Comparison of ENCODE assay signal across 1 cellular context in the genomic region with DNA sequence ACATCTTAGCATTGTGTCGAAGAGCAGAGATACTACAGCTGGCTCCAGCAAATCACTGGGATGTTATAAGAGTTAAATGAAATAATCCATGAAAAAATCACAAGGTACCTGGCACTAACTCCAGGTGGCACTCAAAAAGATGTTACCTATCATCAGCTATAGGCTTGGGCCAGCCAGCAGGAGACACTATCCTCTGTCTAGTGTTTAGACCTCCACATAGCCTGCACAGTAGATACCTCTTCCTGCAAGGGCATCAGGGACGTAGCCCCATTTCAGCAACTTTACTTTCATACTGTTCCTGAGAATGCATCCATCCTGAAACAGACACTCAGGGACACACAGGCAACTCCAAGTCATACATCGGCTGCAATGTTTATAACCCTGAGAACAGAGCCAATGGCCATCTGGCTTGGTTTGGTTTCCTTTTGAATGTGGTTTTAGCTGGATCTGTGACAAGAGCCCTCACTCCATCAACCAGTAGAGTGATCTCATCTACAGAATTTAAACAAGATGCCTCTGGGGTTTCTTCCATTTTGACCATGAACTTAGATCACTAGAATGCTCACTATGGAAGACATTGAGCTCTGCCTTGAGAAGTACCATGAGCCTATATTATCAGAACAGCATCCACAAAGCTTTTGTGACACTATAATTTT.
TF ChIP-seq lines count a peak whose summit lies in the region.

No MANE protein-coding gene starts in this region.

TF ChIP-seq in SK-N-SH treated with all-trans-retinoic acid at 6 μM for 48 hours, 23 proteins besides CTCF, POLR2A, EP300 and RAD21 (continued from another document):
- TF ChIP-seq, protein P1, sequence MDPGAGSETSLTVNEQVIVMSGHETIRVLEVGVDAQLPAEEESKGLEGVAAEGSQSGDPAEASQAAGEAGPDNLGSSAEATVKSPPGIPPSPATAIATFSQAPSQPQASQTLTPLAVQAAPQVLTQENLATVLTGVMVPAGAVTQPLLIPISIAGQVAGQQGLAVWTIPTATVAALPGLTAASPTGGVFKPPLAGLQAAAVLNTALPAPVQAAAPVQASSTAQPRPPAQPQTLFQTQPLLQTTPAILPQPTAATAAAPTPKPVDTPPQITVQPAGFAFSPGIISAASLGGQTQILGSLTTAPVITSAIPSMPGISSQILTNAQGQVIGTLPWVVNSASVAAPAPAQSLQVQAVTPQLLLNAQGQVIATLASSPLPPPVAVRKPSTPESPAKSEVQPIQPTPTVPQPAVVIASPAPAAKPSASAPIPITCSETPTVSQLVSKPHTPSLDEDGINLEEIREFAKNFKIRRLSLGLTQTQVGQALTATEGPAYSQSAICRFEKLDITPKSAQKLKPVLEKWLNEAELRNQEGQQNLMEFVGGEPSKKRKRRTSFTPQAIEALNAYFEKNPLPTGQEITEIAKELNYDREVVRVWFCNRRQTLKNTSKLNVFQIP (CRISPR knock-in tag; IDR thresholded peaks at IDR 0.05; ENCODE audit: borderline replicate concordance, low read depth) = no peak
